5 cellular contexts compared by ENCODE assay signal in the genomic region with DNA sequence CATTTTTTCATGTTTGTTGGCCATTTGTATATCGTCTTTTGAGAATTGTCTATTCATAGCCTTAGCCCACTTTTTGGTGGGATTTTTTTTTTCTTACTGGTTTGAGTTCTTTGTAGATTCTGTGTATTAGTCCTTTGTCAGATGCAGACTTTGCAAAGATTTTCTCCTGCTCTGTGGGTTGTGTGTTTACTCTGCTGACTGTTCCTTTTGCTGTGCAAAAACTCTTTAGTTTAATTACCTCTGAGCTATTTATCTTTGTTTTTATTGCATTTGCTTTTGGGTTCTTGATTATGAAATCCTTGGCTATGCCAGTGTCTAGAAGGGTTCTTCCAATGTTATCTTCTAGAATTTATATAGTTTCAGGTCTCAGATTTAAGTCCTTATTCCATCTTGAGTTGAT.
"Had no signal": no experiment of that assay in that cellular context is flagged by ENCODE, and none has a peak within 500 bp of the region (broad histone marks: within the 10 kb centered on the region; RNA-seq: fewer than 3 reads in every experiment).

No MANE protein-coding gene starts in this region.

- H3K4me3 ChIP-seq: GM23338 had no signal

- DNase-seq: H9, HCEC 1CT, KBM-7 had no signal

- H3K27ac ChIP-seq: HL-60 had no signal
